21 cellular contexts compared by ENCODE assay signal in genomic region chr11:125128450-125128849, GRCh38. TPM values are rescaled to one million over a fixed set of nuclear protein-coding genes. Genes with fewer than 3 reads are reported as not detected.
DNase-seq lines count a peak whose midpoint lies in the region; ATAC-seq and TF ChIP-seq lines count a peak whose summit lies in the region.
"Had no signal": no experiment of that assay in that cellular context is flagged by ENCODE, and none has a peak within 500 bp of the region (broad histone marks: within the 10 kb centered on the region; RNA-seq: fewer than 3 reads in every experiment).

No MANE protein-coding gene starts in this region.

- no peak overlapping the region for H3K27ac Mint-ChIP-seq in HFFc6
- no peak overlapping the region for H3K27ac Mint-ChIP-seq in Caco-2 (ENCODE audit: unreplicated experiment)
- H3K27ac Mint-ChIP-seq: activated CD4-positive, alpha-beta memory T cell treated with anti-CD3 and anti-CD28 coated beads, Interleukin-2, amount 10 ng/mL, durations not matched to agents 7 days and 5 days; activated naive CD8-positive, alpha-beta T cell treated with anti-CD3 and anti-CD28 coated beads, Interleukin-2, amount 10 ng/mL, durations not matched to agents 7 days and 5 days; immature natural killer cell; natural killer cell had no signal

- H3K4me1 ChIP-seq in psoas muscle (no peaks in the 10 kb centered on the region), Caco-2 (peaks cover 11% of the 10 kb centered on the region)

- no peak overlapping the region for H3K27ac ChIP-seq in psoas muscle
- H3K27ac ChIP-seq: stomach had no signal

- H3K9me3 ChIP-seq in psoas muscle (no peaks in the 10 kb centered on the region), Caco-2 (no peaks in the 10 kb centered on the region)
- H3K9me3 ChIP-seq: stomach had no signal

- in situ Hi-C loops in ACHN (cut with HindIII; ENCODE audit: low pct_ligation_motif_present, low pct_unique_long_range_greater_than_20kb, low sequenced_read_pairs): no loop called here

- 38 to 62% (median 39%) methylated on average over 4 of the region's 4 CpGs for WGBS in psoas muscle, 3 donors

- DNase-seq in AG04449 (ENCODE audit: low read depth, low spot score) (peak; percentile 40), HFFc6 (peak; percentile 58), amniotic stem cell (lab: John Stamatoyannopoulos, UW) (peak; percentile 44), fibroblast of the conjunctiva (ENCODE audit: low read depth) (peak; percentile 41), ACHN (no peak), psoas muscle (no peak), Caco-2 (no peak)
- DNase-seq: activated CD4-positive, alpha-beta memory T cell treated with anti-CD3 and anti-CD28 coated beads, Interleukin-2, amount 10 ng/mL, durations not matched to agents 7 days and 5 days; activated naive CD8-positive, alpha-beta T cell treated with anti-CD3 and anti-CD28 coated beads, Interleukin-2, amount 10 ng/mL, durations not matched to agents 7 days and 5 days; activated T-cell treated with anti-CD3 and anti-CD28 coated beads, Interleukin-2, amount 50 U/mL, for 48 hours; cerebellar nuclear complex; COR-L47; immature natural killer cell; natural killer cell; NCI-H2107; NCI-H748 treated with DMSO at 0.1 percent for 48 hours; stomach had no signal

- H3K4me1 Mint-ChIP-seq in HFFc6 (ENCODE audit: low read depth) (peaks cover 28% of the 10 kb centered on the region), Caco-2 (ENCODE audit: low read depth, unreplicated experiment) (peaks cover 6% of the 10 kb centered on the region)

- TF ChIP-seq CTCF in AG04449 (IDR thresholded peaks at IDR 0.05; ENCODE audit: insufficient read depth, low read length, missing control alignments) (no peak), HFFc6 (IDR thresholded peaks at IDR 0.05) (no peak), psoas muscle (IDR thresholded peaks at IDR 0.05) (no peak), Caco-2 (IDR thresholded peaks at IDR 0.05; ENCODE audit: insufficient read depth in 1 of 2, low read depth in 1 of 2, low read length in 1 of 2, severe bottlenecking in 1 of 2, unreplicated experiment in 1 of 2) (no peak)

- ATAC-seq in HG02938 (IDR thresholded peaks at IDR 0.05; ENCODE audit: unreplicated experiment) (no peak), psoas muscle (no peak)
- ATAC-seq: HepG2, natural killer cell, Panc1 had no signal

- CTCF ChIA-PET in AG04449 (lab: Yijun Ruan, JAX): interaction anchor here (0.9 to 2.7 kb wide), 3 partner anchors 8 to 217 kb away, joined by 3 to 36 read pairs (median 4); no protein-coding TSS in a partner anchor
- CTCF ChIA-PET in Caco-2 (lab: Charles Lee): no interaction called here

- H3K36me3 ChIP-seq in psoas muscle (ENCODE audit: insufficient read depth in 1 of 2, low read depth in 1 of 2) (no peaks in the 10 kb centered on the region), Caco-2 (ENCODE audit: control insufficient read depth, insufficient read depth, low read length) (no peaks in the 10 kb centered on the region)
- H3K36me3 ChIP-seq: stomach had no signal

- POLR2A ChIA-PET in AG04449 (lab: Yijun Ruan, JAX) (interaction anchor here (0.7 kb wide), 1 partner anchor 67 kb away, joined by 3 read pairs; no protein-coding TSS in a partner anchor), Caco-2 (lab: Charles Lee) (no interaction called here)

- H3K4me3 Mint-ChIP-seq in HFFc6 (no peak overlapping the region; the same call in 1 of the 2 replicates), Caco-2 (ENCODE audit: unreplicated experiment) (no peak overlapping the region)
- H3K4me3 Mint-ChIP-seq: activated CD4-positive, alpha-beta memory T cell treated with anti-CD3 and anti-CD28 coated beads, Interleukin-2, amount 10 ng/mL, durations not matched to agents 7 days and 5 days; activated naive CD8-positive, alpha-beta T cell treated with anti-CD3 and anti-CD28 coated beads, Interleukin-2, amount 10 ng/mL, durations not matched to agents 7 days and 5 days; immature natural killer cell; natural killer cell had no signal

- H3K27me3 ChIP-seq in psoas muscle (ENCODE audit: insufficient read depth in 3 of 3, low read length in 2 of 3) (peaks cover 0 to 20% (median 0%) of the 10 kb centered on the region in 3 donors), Caco-2 (replicated peaks; ENCODE audit: control insufficient read depth, insufficient read depth, low read length) (peaks cover 1% of the 10 kb centered on the region)

- intact Hi-C loops in psoas muscle (cut with DNase I) (loop anchor here in 1 of 2 donors (10.0 kb wide), 1 partner anchor 174 kb away; the partner anchor contains the start of gene CCDC15), Caco-2 (cut with micrococcal nuclease; ENCODE audit: unreplicated experiment) (no loop called here)

- H3K27me3 Mint-ChIP-seq in HFFc6 (ENCODE audit: insufficient read depth) (peaks cover 16% of the 10 kb centered on the region), Caco-2 (ENCODE audit: insufficient read depth, unreplicated experiment) (peaks cover 18% of the 10 kb centered on the region)

- H3K4me3 ChIP-seq in AG04449 (ENCODE audit: low read depth, low read length) (no peak overlapping the region), psoas muscle (no peak overlapping the region), Caco-2 (ENCODE audit: low read depth, low read length) (no peak overlapping the region)
- H3K4me3 ChIP-seq: stomach had no signal

- H3K9me3 Mint-ChIP-seq in HFFc6: no peaks in the 10 kb centered on the region
- H3K9me3 Mint-ChIP-seq in Caco-2 (ENCODE audit: unreplicated experiment): peaks cover 8% of the 10 kb centered on the region
- H3K9me3 Mint-ChIP-seq: activated CD4-positive, alpha-beta memory T cell treated with anti-CD3 and anti-CD28 coated beads, Interleukin-2, amount 10 ng/mL, durations not matched to agents 7 days and 5 days; activated naive CD8-positive, alpha-beta T cell treated with anti-CD3 and anti-CD28 coated beads, Interleukin-2, amount 10 ng/mL, durations not matched to agents 7 days and 5 days; natural killer cell had no signal

- H3K36me3 Mint-ChIP-seq in HFFc6 (ENCODE audit: low read depth): no peaks in the 10 kb centered on the region
- H3K36me3 Mint-ChIP-seq in Caco-2 (ENCODE audit: insufficient read depth, unreplicated experiment): no peaks in the 10 kb centered on the region
- H3K36me3 Mint-ChIP-seq: activated naive CD8-positive, alpha-beta T cell treated with anti-CD3 and anti-CD28 coated beads, Interleukin-2, amount 10 ng/mL, durations not matched to agents 7 days and 5 days; natural killer cell had no signal

- BruUV-seq in Caco-2 (replicated peaks; lab: Mats Ljungman, UMichigan): no TSS peak

RNA-seq across cellular contexts. Expression of gene TMEM218, which starts 17.0 kb away (rescaled TPM):
- 10 to 100 TPM; 14.9 to 24.3 (median 20.7) TPM for total RNA-seq in HFFc6 (2021; fragmentation: NEBNext Ultra II Directional; extraction: Animal tissue kit (Norgen Biotek cat#: 25700))
- 10 to 100 TPM in 1 of 4 donors, 1 to 10 TPM in 3; 4.9 to 12.1 (median 5.9) TPM for total RNA-seq in psoas muscle
- polyA plus RNA-seq in psoas muscle: 10 to 100 TPM; 13.6 to 30.3 (median 18.4) TPM
- 15.5 and 20.3 TPM in 2 replicates for total RNA-seq in Caco-2 (2022)

RNA-seq across cellular contexts. Expression of gene PKNOX2, which starts 36.1 kb away (rescaled TPM):
- under 1 TPM in 1 of 6 experiments, not detected in 5; 0.10 TPM for total RNA-seq in HFFc6 (2021; fragmentation: NEBNext Ultra II Directional; extraction: Animal tissue kit (Norgen Biotek cat#: 25700))
- total RNA-seq in psoas muscle (10 to 100 TPM; 14.5 to 30.5 (median 26.4) TPM), Caco-2 (2022) (not detected in 2 replicates)
- 1 to 10 TPM; 1.8 to 8.8 (median 4.1) TPM for polyA plus RNA-seq in psoas muscle
- total RNA-seq: activated CD4-positive, alpha-beta memory T cell treated with anti-CD3 and anti-CD28 coated beads, Interleukin-2, amount 10 ng/mL, durations not matched to agents 7 days and 5 days; activated naive CD8-positive, alpha-beta T cell treated with anti-CD3 and anti-CD28 coated beads, Interleukin-2, amount 10 ng/mL, durations not matched to agents 7 days and 5 days; HepG2; lung microvascular endothelial cell; natural killer cell had no signal
- polyA plus RNA-seq: HepG2, immature natural killer cell had no signal

Comparison
In these comparisons a context has a peak if more than half of its experiments do, and no peak if none do; other contexts are left out.
1. DNase-seq: peak in AG04449 (single experiment), HFFc6 (single experiment), amniotic stem cell (single experiment) and fibroblast of the conjunctiva (single experiment); none in ACHN (single experiment), psoas muscle (0 of 2) and Caco-2 (0 of 2).
2. RNA of gene PKNOX2, which starts 36.1 kb away (total RNA-seq): 14.5 to 30.5 TPM in psoas muscle; 0.10 TPM in HFFc6 and not detected in Caco-2; every median in the first group is over 10 times any median in the second.